In genomic region chr6:31815025-31815838, GRCh38 we compare ENCODE assay signal across 9 cellular contexts. TPM values are rescaled to one million over a fixed set of nuclear protein-coding genes. Genes with fewer than 3 reads are reported as not detected.
DNase-seq lines count a peak whose midpoint lies in the region; ATAC-seq and TF ChIP-seq lines count a peak whose summit lies in the region.
"Had no signal": no experiment of that assay in that cellular context is flagged by ENCODE, and none has a peak within 500 bp of the region (broad histone marks: within the 10 kb centered on the region; RNA-seq: fewer than 3 reads in every experiment).

TSS of gene HSPA1A (plus strand) at chr6:31815543. CDS start at chr6:31815757, 214 bp downstream.
TSS of gene HSPA1L (minus strand) at chr6:31815283. CDS start at chr6:31811972, 3,311 bp downstream.

- peak; percentile 5 to 8 for TF ChIP-seq RAD21 in liver (IDR thresholded peaks at IDR 0.05)

- peaks cover 12% of the 10 kb centered on the region for H3K36me3 ChIP-seq in effector memory CD4-positive, alpha-beta T cell (ENCODE audit: control insufficient read depth, insufficient read depth, low read length)
- H3K36me3 ChIP-seq in liver (ENCODE audit: control insufficient read depth in 4 of 4, insufficient read depth in 3 of 4, low read depth in 1 of 4, low read length in 3 of 4) = no peaks in the 10 kb centered on the region

- WGBS in liver = under 1% methylated on average over 56 of the region's 56 CpGs

- no peak for TF ChIP-seq CTCF in liver (IDR thresholded peaks at IDR 0.05; ENCODE audit: low read depth, low read length, missing input control)

- H3K9ac ChIP-seq in liver (ENCODE audit: low read depth in 1 of 2, low read length in 2 of 2) = peak within 1 kb of the TSS; percentile 65 to 94
- H3K9ac ChIP-seq: KMS-11 had no signal

- no peaks in the 10 kb centered on the region for H3K9me3 ChIP-seq in effector memory CD4-positive, alpha-beta T cell (ENCODE audit: control insufficient read depth, low read length)
- no peaks in the 10 kb centered on the region for H3K9me3 ChIP-seq in liver (ENCODE audit: control insufficient read depth in 4 of 4, low read length in 3 of 4)

- H3K27me3 ChIP-seq in effector memory CD4-positive, alpha-beta T cell (replicated peaks; ENCODE audit: control insufficient read depth, insufficient read depth, low read length, poor library complexity, severe bottlenecking) = no peaks in the 10 kb centered on the region
- no peaks in the 10 kb centered on the region for H3K27me3 ChIP-seq in liver (ENCODE audit: control insufficient read depth in 4 of 4, insufficient read depth in 4 of 4, low read length in 3 of 4)

- peaks cover 23% of the 10 kb centered on the region for H3K4me1 ChIP-seq in effector memory CD4-positive, alpha-beta T cell (ENCODE audit: control insufficient read depth, insufficient read depth, low read length, poor library complexity, severe bottlenecking)
- H3K4me1 ChIP-seq in liver (ENCODE audit: control insufficient read depth in 4 of 4, insufficient read depth in 4 of 4, low read length in 3 of 4) = peaks cover 6 to 20% (median 10%) of the 10 kb centered on the region in 4 donors

- DNase-seq in COLO829 (ENCODE audit: low spot score) = peak; percentile 98
- DNase-seq in NCI-H524 treated with DMSO at 0.1 percent for 48 hours (lab: John Stamatoyannopoulos, UW) = peak; percentile 85
- peak; percentile 49 for DNase-seq in activated CD8-positive, alpha-beta memory T cell treated with anti-CD3 and anti-CD28 coated beads for 4 hours (ENCODE audit: low read depth in 2 of 2)
- peak; percentile 50 to 72 (median 52) for DNase-seq in effector memory CD4-positive, alpha-beta T cell
- DNase-seq in stimulated activated CD4-positive, alpha-beta T cell treated with anti-CD3 and anti-CD28 coated beads, Interleukin-4, amount 100 ng/mL, for 1 hour = peak; percentile 53

- peak; percentile 35 for ATAC-seq in HG02588 (IDR thresholded peaks at IDR 0.05; ENCODE audit: unreplicated experiment)
- no peak for ATAC-seq in HG03342 (IDR thresholded peaks at IDR 0.05; ENCODE audit: unreplicated experiment)

- H3K4me3 ChIP-seq in effector memory CD4-positive, alpha-beta T cell (ENCODE audit: insufficient read depth, low read depth, low read length, poor library complexity, severe bottlenecking) = peak within 1 kb of the TSS; percentile 92
- H3K4me3 ChIP-seq in liver (ENCODE audit: low read depth in 1 of 3, low read length in 3 of 3) = peak within 1 kb of the TSS; percentile 33 to 54 (median 49)

- peak within 1 kb of the TSS; percentile 81 for H3K27ac ChIP-seq in effector memory CD4-positive, alpha-beta T cell (ENCODE audit: insufficient read depth, low read length, poor library complexity, severe bottlenecking)
- H3K27ac ChIP-seq in liver (ENCODE audit: low read depth in 1 of 2, low read length in 2 of 2) = peak within 1 kb of the TSS; percentile 93 to 100
- H3K27ac ChIP-seq: KMS-11 had no signal

TF ChIP-seq in liver, 16 proteins besides CTCF, POLR2A, EP300 and RAD21:
- TF ChIP-seq, protein P1, sequence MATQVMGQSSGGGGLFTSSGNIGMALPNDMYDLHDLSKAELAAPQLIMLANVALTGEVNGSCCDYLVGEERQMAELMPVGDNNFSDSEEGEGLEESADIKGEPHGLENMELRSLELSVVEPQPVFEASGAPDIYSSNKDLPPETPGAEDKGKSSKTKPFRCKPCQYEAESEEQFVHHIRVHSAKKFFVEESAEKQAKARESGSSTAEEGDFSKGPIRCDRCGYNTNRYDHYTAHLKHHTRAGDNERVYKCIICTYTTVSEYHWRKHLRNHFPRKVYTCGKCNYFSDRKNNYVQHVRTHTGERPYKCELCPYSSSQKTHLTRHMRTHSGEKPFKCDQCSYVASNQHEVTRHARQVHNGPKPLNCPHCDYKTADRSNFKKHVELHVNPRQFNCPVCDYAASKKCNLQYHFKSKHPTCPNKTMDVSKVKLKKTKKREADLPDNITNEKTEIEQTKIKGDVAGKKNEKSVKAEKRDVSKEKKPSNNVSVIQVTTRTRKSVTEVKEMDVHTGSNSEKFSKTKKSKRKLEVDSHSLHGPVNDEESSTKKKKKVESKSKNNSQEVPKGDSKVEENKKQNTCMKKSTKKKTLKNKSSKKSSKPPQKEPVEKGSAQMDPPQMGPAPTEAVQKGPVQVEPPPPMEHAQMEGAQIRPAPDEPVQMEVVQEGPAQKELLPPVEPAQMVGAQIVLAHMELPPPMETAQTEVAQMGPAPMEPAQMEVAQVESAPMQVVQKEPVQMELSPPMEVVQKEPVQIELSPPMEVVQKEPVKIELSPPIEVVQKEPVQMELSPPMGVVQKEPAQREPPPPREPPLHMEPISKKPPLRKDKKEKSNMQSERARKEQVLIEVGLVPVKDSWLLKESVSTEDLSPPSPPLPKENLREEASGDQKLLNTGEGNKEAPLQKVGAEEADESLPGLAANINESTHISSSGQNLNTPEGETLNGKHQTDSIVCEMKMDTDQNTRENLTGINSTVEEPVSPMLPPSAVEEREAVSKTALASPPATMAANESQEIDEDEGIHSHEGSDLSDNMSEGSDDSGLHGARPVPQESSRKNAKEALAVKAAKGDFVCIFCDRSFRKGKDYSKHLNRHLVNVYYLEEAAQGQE (IDR thresholded peaks at IDR 0.05) = peak; percentile 95
- TF ChIP-seq NR2F2 (IDR thresholded peaks at IDR 0.05) = no peak
- TF ChIP-seq, protein P2, sequence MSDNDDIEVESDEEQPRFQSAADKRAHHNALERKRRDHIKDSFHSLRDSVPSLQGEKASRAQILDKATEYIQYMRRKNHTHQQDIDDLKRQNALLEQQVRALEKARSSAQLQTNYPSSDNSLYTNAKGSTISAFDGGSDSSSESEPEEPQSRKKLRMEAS (IDR thresholded peaks at IDR 0.05) = peak; percentile 26
- TF ChIP-seq YY1 (IDR thresholded peaks at IDR 0.05) = peak; percentile 85
- no peak for TF ChIP-seq ATF3 (IDR thresholded peaks at IDR 0.05)
- TF ChIP-seq HNF4A (conservative IDR thresholded peaks at IDR 0.05) = peak in 1 of 2 donors; percentile 7
- peak in 1 of 2 donors; percentile 27 for TF ChIP-seq JUND (IDR thresholded peaks at IDR 0.05)
- no peak for TF ChIP-seq HNF4G (IDR thresholded peaks at IDR 0.05)
- TF ChIP-seq EGR1 (IDR thresholded peaks at IDR 0.05; ENCODE audit: low read depth in 2 of 2) = peak in 1 of 2 donors; percentile 56
- peak; percentile 58 for TF ChIP-seq ZBTB33 (IDR thresholded peaks at IDR 0.05)
- TF ChIP-seq FOXA2 (IDR thresholded peaks at IDR 0.05) = peak; percentile 43
- TF ChIP-seq RXRA (IDR thresholded peaks at IDR 0.05) = peak in 1 of 2 donors; percentile 16
- TF ChIP-seq GABPA (IDR thresholded peaks at IDR 0.05 in 1 of 2, conservative IDR thresholded peaks at IDR 0.05 in 1 of 2) = no peak
- peak; percentile 13 for TF ChIP-seq FOXA1 (IDR thresholded peaks at IDR 0.05)
- peak; percentile 82 for TF ChIP-seq SP1 (IDR thresholded peaks at IDR 0.05)
- peak; percentile 92 for TF ChIP-seq TAF1 (conservative IDR thresholded peaks at IDR 0.05)
TF ChIP-seq in liver: peak in this region for 12.

RNA-seq across cellular contexts. Expression of gene HSPA1A, which starts in this region (rescaled TPM):
- total RNA-seq in liver = 100 to 1,000 TPM in 1 of 2 donors, 10 to 100 TPM in 1; 98.5 to 120 TPM
- polyA plus RNA-seq in liver = 10 to 100 TPM; 28.8 to 56.6 TPM

RNA-seq across cellular contexts. Expression of gene HSPA1L, which starts in this region (rescaled TPM):
- total RNA-seq in liver = under 1 TPM; 0.67 to 0.79 TPM
- under 1 TPM; 0.27 to 0.28 TPM for polyA plus RNA-seq in liver
